1 cellular context compared by ENCODE assay signal in the genomic region with DNA sequence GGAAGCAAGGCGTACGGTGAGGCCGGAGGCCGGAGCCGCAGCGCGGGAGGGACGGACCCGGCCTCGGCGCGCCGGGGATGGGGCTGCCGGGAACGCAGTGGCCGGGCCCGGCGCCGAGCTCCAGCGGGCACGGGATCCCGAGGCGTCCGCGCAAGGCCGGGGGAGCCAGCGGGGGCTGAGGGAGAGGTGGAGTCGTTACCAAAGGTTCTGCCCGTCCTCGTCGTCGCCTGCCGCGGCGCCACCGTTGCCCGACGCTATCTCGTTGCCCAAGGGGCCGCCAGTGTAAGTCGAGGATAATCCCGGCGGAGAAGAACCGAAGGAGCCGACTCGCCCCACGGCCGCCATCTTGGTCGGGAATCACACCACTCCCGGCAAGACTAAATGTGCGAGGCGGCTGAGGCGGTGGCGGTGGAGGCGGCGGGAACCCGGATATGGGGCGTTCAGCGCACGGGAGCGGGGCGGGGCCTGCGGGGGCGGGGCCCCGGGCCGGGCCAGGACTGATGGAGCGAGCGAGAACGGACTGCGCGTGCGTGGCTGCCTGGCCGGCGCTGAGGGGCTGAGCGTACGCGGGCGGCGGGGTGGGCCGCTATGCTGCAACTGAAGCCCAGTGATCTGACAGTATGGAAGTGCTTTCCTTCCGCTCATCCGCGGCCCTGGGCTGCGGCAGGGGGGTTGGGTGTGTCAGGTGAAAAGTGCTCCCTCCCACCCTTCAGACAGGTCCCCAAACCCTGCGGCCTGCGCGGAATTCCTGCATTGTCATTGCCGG.
TF ChIP-seq lines count a peak whose summit lies in the region.

A gene (minus strand): TSS at position 433 of the 766 bp plus-strand sequence. CDS start 88 bp downstream, at position 345.

TF ChIP-seq in HepG2, 621 proteins besides CTCF, POLR2A, EP300 and RAD21 (continued from another document and continues in another):
- TF ChIP-seq, protein P1, sequence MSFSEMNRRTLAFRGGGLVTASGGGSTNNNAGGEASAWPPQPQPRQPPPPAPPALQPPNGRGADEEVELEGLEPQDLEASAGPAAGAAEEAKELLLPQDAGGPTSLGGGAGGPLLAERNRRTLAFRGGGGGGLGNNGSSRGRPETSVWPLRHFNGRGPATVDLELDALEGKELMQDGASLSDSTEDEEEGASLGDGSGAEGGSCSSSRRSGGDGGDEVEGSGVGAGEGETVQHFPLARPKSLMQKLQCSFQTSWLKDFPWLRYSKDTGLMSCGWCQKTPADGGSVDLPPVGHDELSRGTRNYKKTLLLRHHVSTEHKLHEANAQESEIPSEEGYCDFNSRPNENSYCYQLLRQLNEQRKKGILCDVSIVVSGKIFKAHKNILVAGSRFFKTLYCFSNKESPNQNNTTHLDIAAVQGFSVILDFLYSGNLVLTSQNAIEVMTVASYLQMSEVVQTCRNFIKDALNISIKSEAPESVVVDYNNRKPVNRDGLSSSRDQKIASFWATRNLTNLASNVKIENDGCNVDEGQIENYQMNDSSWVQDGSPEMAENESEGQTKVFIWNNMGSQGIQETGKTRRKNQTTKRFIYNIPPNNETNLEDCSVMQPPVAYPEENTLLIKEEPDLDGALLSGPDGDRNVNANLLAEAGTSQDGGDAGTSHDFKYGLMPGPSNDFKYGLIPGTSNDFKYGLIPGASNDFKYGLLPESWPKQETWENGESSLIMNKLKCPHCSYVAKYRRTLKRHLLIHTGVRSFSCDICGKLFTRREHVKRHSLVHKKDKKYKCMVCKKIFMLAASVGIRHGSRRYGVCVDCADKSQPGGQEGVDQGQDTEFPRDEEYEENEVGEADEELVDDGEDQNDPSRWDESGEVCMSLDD (CRISPR knock-in tag; IDR thresholded peaks at IDR 0.05; ENCODE audit: borderline replicate concordance), result no peak
- TF ChIP-seq, protein P2, sequence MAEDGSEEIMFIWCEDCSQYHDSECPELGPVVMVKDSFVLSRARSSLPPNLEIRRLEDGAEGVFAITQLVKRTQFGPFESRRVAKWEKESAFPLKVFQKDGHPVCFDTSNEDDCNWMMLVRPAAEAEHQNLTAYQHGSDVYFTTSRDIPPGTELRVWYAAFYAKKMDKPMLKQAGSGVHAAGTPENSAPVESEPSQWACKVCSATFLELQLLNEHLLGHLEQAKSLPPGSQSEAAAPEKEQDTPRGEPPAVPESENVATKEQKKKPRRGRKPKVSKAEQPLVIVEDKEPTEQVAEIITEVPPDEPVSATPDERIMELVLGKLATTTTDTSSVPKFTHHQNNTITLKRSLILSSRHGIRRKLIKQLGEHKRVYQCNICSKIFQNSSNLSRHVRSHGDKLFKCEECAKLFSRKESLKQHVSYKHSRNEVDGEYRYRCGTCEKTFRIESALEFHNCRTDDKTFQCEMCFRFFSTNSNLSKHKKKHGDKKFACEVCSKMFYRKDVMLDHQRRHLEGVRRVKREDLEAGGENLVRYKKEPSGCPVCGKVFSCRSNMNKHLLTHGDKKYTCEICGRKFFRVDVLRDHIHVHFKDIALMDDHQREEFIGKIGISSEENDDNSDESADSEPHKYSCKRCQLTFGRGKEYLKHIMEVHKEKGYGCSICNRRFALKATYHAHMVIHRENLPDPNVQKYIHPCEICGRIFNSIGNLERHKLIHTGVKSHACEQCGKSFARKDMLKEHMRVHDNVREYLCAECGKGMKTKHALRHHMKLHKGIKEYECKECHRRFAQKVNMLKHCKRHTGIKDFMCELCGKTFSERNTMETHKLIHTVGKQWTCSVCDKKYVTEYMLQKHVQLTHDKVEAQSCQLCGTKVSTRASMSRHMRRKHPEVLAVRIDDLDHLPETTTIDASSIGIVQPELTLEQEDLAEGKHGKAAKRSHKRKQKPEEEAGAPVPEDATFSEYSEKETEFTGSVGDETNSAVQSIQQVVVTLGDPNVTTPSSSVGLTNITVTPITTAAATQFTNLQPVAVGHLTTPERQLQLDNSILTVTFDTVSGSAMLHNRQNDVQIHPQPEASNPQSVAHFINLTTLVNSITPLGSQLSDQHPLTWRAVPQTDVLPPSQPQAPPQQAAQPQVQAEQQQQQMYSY (CRISPR knock-in tag; IDR thresholded peaks at IDR 0.05), result no peak
- TF ChIP-seq, protein P3, sequence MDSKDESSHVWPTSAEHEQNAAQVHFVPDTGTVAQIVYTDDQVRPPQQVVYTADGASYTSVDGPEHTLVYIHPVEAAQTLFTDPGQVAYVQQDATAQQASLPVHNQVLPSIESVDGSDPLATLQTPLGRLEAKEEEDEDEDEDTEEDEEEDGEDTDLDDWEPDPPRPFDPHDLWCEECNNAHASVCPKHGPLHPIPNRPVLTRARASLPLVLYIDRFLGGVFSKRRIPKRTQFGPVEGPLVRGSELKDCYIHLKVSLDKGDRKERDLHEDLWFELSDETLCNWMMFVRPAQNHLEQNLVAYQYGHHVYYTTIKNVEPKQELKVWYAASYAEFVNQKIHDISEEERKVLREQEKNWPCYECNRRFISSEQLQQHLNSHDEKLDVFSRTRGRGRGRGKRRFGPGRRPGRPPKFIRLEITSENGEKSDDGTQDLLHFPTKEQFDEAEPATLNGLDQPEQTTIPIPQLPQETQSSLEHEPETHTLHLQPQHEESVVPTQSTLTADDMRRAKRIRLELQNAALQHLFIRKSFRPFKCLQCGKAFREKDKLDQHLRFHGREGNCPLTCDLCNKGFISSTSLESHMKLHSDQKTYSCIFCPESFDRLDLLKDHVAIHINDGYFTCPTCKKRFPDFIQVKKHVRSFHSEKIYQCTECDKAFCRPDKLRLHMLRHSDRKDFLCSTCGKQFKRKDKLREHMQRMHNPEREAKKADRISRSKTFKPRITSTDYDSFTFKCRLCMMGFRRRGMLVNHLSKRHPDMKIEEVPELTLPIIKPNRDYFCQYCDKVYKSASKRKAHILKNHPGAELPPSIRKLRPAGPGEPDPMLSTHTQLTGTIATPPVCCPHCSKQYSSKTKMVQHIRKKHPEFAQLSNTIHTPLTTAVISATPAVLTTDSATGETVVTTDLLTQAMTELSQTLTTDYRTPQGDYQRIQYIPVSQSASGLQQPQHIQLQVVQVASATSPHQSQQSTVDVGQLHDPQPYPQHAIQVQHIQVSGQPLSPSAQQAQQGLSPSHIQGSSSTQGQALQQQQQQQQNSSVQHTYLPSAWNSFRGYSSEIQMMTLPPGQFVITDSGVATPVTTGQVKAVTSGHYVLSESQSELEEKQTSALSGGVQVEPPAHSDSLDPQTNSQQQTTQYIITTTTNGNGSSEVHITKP (CRISPR knock-in tag; IDR thresholded peaks at IDR 0.05; ENCODE audit: low read depth), result no peak
- TF ChIP-seq SMAD3 (CRISPR knock-in tag; IDR thresholded peaks at IDR 0.05) (no peak), PAF1 (CRISPR knock-in tag; IDR thresholded peaks at IDR 0.05) (no peak), ZNF839 (CRISPR knock-in tag; IDR thresholded peaks at IDR 0.05; ENCODE audit: borderline replicate concordance) (no peak), MED1 (CRISPR knock-in tag; IDR thresholded peaks at IDR 0.05) (no peak; the same call in none of the 2 replicates), ZNF17 (CRISPR knock-in tag; IDR thresholded peaks at IDR 0.05) (no peak; the same call in 1 of the 2 replicates), MXI1 (IDR thresholded peaks at IDR 0.05; ENCODE audit: borderline replicate concordance, low read depth, low read length) (peak; percentile 65; the same call in 1 of the 3 replicates), TARDBP (CRISPR knock-in tag; IDR thresholded peaks at IDR 0.05) (no peak; the same call in 1 of the 2 replicates), ZNF563 (CRISPR knock-in tag; IDR thresholded peaks at IDR 0.05) (peak; percentile 77; the same call in 1 of the 2 replicates), MEIS1 (CRISPR knock-in tag; IDR thresholded peaks at IDR 0.05; ENCODE audit: borderline replicate concordance) (no peak; the same call in 1 of the 2 replicates), NFIC (IDR thresholded peaks at IDR 0.05; ENCODE audit: low read length) (no peak), NKX3-1 (CRISPR knock-in tag; IDR thresholded peaks at IDR 0.05) (no peak), SPEN (CRISPR knock-in tag; IDR thresholded peaks at IDR 0.05; ENCODE audit: low read depth) (peak; percentile 50), ZNF234 (CRISPR knock-in tag; conservative IDR thresholded peaks at IDR 0.05) (0 out of 2 replicates have a peak, but pooled peaks have one; percentile 25)
- TF ChIP-seq, protein P4, sequence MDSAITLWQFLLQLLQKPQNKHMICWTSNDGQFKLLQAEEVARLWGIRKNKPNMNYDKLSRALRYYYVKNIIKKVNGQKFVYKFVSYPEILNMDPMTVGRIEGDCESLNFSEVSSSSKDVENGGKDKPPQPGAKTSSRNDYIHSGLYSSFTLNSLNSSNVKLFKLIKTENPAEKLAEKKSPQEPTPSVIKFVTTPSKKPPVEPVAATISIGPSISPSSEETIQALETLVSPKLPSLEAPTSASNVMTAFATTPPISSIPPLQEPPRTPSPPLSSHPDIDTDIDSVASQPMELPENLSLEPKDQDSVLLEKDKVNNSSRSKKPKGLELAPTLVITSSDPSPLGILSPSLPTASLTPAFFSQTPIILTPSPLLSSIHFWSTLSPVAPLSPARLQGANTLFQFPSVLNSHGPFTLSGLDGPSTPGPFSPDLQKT (CRISPR knock-in tag; IDR thresholded peaks at IDR 0.05; ENCODE audit: borderline replicate concordance), result no peak
- TF ChIP-seq, protein P5, sequence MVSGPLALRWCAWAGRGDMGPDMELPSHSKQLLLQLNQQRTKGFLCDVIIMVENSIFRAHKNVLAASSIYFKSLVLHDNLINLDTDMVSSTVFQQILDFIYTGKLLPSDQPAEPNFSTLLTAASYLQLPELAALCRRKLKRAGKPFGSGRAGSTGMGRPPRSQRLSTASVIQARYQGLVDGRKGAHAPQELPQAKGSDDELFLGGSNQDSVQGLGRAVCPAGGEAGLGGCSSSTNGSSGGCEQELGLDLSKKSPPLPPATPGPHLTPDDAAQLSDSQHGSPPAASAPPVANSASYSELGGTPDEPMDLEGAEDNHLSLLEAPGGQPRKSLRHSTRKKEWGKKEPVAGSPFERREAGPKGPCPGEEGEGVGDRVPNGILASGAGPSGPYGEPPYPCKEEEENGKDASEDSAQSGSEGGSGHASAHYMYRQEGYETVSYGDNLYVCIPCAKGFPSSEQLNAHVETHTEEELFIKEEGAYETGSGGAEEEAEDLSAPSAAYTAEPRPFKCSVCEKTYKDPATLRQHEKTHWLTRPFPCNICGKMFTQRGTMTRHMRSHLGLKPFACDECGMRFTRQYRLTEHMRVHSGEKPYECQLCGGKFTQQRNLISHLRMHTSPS (CRISPR knock-in tag; IDR thresholded peaks at IDR 0.05; ENCODE audit: low read depth), result no peak; the same call in 1 of the 2 replicates
- TF ChIP-seq, protein P6, sequence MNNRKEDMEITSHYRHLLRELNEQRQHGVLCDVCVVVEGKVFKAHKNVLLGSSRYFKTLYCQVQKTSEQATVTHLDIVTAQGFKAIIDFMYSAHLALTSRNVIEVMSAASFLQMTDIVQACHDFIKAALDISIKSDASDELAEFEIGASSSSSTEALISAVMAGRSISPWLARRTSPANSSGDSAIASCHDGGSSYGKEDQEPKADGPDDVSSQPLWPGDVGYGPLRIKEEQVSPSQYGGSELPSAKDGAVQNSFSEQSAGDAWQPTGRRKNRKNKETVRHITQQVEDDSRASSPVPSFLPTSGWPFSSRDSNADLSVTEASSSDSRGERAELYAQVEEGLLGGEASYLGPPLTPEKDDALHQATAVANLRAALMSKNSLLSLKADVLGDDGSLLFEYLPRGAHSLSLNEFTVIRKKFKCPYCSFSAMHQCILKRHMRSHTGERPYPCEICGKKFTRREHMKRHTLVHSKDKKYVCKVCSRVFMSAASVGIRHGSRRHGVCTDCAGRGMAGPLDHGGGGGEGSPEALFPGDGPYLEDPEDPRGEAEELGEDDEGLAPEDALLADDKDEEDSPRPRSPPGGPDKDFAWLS (CRISPR knock-in tag; IDR thresholded peaks at IDR 0.05; ENCODE audit: borderline replicate concordance), result no peak
- TF ChIP-seq, protein P7, sequence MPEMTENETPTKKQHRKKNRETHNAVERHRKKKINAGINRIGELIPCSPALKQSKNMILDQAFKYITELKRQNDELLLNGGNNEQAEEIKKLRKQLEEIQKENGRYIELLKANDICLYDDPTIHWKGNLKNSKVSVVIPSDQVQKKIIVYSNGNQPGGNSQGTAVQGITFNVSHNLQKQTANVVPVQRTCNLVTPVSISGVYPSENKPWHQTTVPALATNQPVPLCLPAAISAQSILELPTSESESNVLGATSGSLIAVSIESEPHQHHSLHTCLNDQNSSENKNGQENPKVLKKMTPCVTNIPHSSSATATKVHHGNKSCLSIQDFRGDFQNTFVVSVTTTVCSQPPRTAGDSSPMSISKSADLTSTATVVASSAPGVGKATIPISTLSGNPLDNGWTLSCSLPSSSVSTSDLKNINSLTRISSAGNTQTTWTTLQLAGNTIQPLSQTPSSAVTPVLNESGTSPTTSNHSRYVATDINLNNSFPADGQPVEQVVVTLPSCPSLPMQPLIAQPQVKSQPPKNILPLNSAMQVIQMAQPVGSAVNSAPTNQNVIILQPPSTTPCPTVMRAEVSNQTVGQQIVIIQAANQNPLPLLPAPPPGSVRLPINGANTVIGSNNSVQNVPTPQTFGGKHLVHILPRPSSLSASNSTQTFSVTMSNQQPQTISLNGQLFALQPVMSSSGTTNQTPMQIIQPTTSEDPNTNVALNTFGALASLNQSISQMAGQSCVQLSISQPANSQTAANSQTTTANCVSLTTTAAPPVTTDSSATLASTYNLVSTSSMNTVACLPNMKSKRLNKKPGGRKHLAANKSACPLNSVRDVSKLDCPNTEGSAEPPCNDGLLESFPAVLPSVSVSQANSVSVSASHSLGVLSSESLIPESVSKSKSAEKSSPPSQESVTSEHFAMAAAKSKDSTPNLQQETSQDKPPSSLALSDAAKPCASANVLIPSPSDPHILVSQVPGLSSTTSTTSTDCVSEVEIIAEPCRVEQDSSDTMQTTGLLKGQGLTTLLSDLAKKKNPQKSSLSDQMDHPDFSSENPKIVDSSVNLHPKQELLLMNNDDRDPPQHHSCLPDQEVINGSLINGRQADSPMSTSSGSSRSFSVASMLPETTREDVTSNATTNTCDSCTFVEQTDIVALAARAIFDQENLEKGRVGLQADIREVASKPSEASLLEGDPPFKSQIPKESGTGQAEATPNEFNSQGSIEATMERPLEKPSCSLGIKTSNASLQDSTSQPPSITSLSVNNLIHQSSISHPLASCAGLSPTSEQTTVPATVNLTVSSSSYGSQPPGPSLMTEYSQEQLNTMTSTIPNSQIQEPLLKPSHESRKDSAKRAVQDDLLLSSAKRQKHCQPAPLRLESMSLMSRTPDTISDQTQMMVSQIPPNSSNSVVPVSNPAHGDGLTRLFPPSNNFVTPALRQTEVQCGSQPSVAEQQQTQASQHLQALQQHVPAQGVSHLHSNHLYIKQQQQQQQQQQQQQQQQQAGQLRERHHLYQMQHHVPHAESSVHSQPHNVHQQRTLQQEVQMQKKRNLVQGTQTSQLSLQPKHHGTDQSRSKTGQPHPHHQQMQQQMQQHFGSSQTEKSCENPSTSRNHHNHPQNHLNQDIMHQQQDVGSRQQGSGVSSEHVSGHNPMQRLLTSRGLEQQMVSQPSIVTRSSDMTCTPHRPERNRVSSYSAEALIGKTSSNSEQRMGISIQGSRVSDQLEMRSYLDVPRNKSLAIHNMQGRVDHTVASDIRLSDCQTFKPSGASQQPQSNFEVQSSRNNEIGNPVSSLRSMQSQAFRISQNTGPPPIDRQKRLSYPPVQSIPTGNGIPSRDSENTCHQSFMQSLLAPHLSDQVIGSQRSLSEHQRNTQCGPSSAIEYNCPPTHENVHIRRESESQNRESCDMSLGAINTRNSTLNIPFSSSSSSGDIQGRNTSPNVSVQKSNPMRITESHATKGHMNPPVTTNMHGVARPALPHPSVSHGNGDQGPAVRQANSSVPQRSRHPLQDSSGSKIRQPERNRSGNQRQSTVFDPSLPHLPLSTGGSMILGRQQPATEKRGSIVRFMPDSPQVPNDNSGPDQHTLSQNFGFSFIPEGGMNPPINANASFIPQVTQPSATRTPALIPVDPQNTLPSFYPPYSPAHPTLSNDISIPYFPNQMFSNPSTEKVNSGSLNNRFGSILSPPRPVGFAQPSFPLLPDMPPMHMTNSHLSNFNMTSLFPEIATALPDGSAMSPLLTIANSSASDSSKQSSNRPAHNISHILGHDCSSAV (CRISPR knock-in tag; IDR thresholded peaks at IDR 0.05; ENCODE audit: borderline replicate concordance), result no peak
